Comparison of ENCODE assay signal across 14 cellular contexts in genomic region chr4:83129258-83129657, GRCh38. TPM values are rescaled to one million over a fixed set of nuclear protein-coding genes. Genes with fewer than 3 reads are reported as not detected.
A peak's percentile ranks its signal among the peaks of the same experiment; 100 is the strongest.
DNase-seq lines count a peak whose midpoint lies in the region; ATAC-seq and TF ChIP-seq lines count a peak whose summit lies in the region.
"Had no signal": no experiment of that assay in that cellular context is flagged by ENCODE, and none has a peak within 500 bp of the region (broad histone marks: within the 10 kb centered on the region; RNA-seq: fewer than 3 reads in every experiment).

No MANE protein-coding gene starts in this region.

- no peak overlapping the region for H3K27ac Mint-ChIP-seq in neural progenitor cell
- H3K27ac Mint-ChIP-seq in activated naive CD8-positive, alpha-beta T cell treated with anti-CD3 and anti-CD28 coated beads, Interleukin-2, amount 50 U/mL, for 24 hours: no peak overlapping the region
- H3K27ac Mint-ChIP-seq: CD4-positive, CD25-positive, alpha-beta regulatory T cell had no signal

- peak overlapping the region; percentile 6 for H3K4me3 Mint-ChIP-seq in neural progenitor cell
- no peak overlapping the region for H3K4me3 Mint-ChIP-seq in activated naive CD8-positive, alpha-beta T cell treated with anti-CD3 and anti-CD28 coated beads, Interleukin-2, amount 50 U/mL, for 24 hours
- H3K4me3 Mint-ChIP-seq: CD4-positive, CD25-positive, alpha-beta regulatory T cell had no signal

- DNase-seq in IMR-90 (no peak), epithelial cell of prostate (ENCODE audit: low read depth, low spot score) (no peak), neural progenitor cell (ENCODE audit: low spot score) (no peak), GM13977 (ENCODE audit: low spot score) (no peak), mesenteric fat pad (ENCODE audit: low spot score) (no peak), COLO829 (ENCODE audit: low spot score) (no peak)
- no peak for DNase-seq in activated naive CD8-positive, alpha-beta T cell treated with anti-CD3 and anti-CD28 coated beads, Interleukin-2, amount 50 U/mL, for 24 hours
- DNase-seq: CD4-positive, CD25-positive, alpha-beta regulatory T cell; NCI-H187 treated with DMSO at 0.1 percent for 48 hours; NCI-H2171; NCI-H446 treated with DMSO at 0.1 percent for 48 hours; NCI-H748 treated with DMSO at 0.1 percent for 48 hours had no signal

- no peak overlapping the region for H3K4me2 ChIP-seq in IMR-90 (ENCODE audit: low read depth, low read length)
- H3K4me2 ChIP-seq in neural progenitor cell: no peak overlapping the region

- no CpG with 5 or more reads among the region's 2 CpGs for WGBS in IMR-90 (ENCODE audit: extremely low coverage in 2 of 2, insufficient read length in 1 of 2), 2 experiments

- no peak for TF ChIP-seq CTCF in IMR-90 (conservative IDR thresholded peaks at IDR 0.05; ENCODE audit: low read depth, low read length)
- TF ChIP-seq CTCF in neural progenitor cell (IDR thresholded peaks at IDR 0.05): no peak
- TF ChIP-seq CTCF in GM13977 (IDR thresholded peaks at IDR 0.05; ENCODE audit: extremely low read depth, insufficient read depth, missing control alignments): no peak

- TF ChIP-seq POLR2A in IMR-90 (IDR thresholded peaks at IDR 0.05; ENCODE audit: low read depth, low read length): no peak

- H2AK5ac ChIP-seq in IMR-90 (ENCODE audit: low read depth, low read length): no peak overlapping the region

- no peak overlapping the region; the same call in 1 of the 2 replicates for H4K5ac ChIP-seq in IMR-90 (ENCODE audit: low read depth, low read length)

- POLR2A ChIA-PET in IMR-90 (lab: Charles Lee; ENCODE audit: unreplicated experiment): no interaction called here

- H3K9me3 Mint-ChIP-seq in neural progenitor cell: peaks cover 2% of the 10 kb centered on the region
- peaks cover 5% of the 10 kb centered on the region for H3K9me3 Mint-ChIP-seq in activated naive CD8-positive, alpha-beta T cell treated with anti-CD3 and anti-CD28 coated beads, Interleukin-2, amount 50 U/mL, for 24 hours

- H3K9me3 ChIP-seq in IMR-90 (ENCODE audit: control insufficient read depth, insufficient read depth, low read length) (no peaks in the 10 kb centered on the region), neural progenitor cell (ENCODE audit: low read depth) (no peaks in the 10 kb centered on the region)

- intact Hi-C loops in IMR-90 (cut with micrococcal nuclease): no loop called here

- H3K23ac ChIP-seq in IMR-90 (ENCODE audit: low read depth, low read length): no peak overlapping the region

- H3K9me1 ChIP-seq in IMR-90 (ENCODE audit: insufficient read depth, low read length): peaks cover 2% of the 10 kb centered on the region; the same call in 1 of the 2 replicates

- H3K18ac ChIP-seq in IMR-90 (ENCODE audit: low read depth, low read length): peak overlapping the region; percentile 83

- peak overlapping the region; percentile 46; the same call in 1 of the 3 replicates for H2BK15ac ChIP-seq in IMR-90 (ENCODE audit: low read depth, low read length)

- H4K20me1 ChIP-seq in IMR-90 (ENCODE audit: insufficient read depth, low read length) (no peaks in the 10 kb centered on the region), neural progenitor cell (ENCODE audit: low read depth) (no peaks in the 10 kb centered on the region)

- TF ChIP-seq RAD21 in IMR-90 (IDR thresholded peaks at IDR 0.05; ENCODE audit: low read length): no peak

- H3K36me3 ChIP-seq in ACC112 (ENCODE audit: insufficient read depth, low read length) (no peaks in the 10 kb centered on the region), IMR-90 (ENCODE audit: control insufficient read depth, insufficient read depth, low read length) (no peaks in the 10 kb centered on the region), neural progenitor cell (no peaks in the 10 kb centered on the region)

- H3K9ac ChIP-seq in IMR-90 (ENCODE audit: low read depth, low read length) (no peak overlapping the region), neural progenitor cell (no peak overlapping the region)

- no peak overlapping the region for H3K4me3 ChIP-seq in ACC112 (ENCODE audit: low read depth, low read length)
- no peak overlapping the region for H3K4me3 ChIP-seq in IMR-90 (ENCODE audit: insufficient read depth, low read depth, low read length)
- H3K4me3 ChIP-seq in neural progenitor cell: no peak overlapping the region

- no peaks in the 10 kb centered on the region for H3K27me3 ChIP-seq in ACC112 (ENCODE audit: insufficient read depth, low read length)
- H3K27me3 ChIP-seq in IMR-90 (ENCODE audit: control insufficient read depth, insufficient read depth, low read length): peaks cover 2% of the 10 kb centered on the region; the same call in 1 of the 2 replicates
- no peaks in the 10 kb centered on the region for H3K27me3 ChIP-seq in neural progenitor cell

- no peaks in the 10 kb centered on the region for H3F3A ChIP-seq in neural progenitor cell (ENCODE audit: low read depth)

- no TSS peak for BruUV-seq in IMR-90 (replicated peaks; lab: Mats Ljungman, UMichigan)

- peak overlapping the region; percentile 80; the same call in 1 of the 2 replicates for H2BK20ac ChIP-seq in IMR-90 (ENCODE audit: low read depth, low read length)

- H3K27ac ChIP-seq in ACC112 (ENCODE audit: low read depth, low read length): peak overlapping the region; percentile 10; the same call in 1 of the 2 replicates
- H3K27ac ChIP-seq in IMR-90 (ENCODE audit: insufficient read depth, low read length): no peak overlapping the region
- H3K27ac ChIP-seq in epithelial cell of prostate: peak overlapping the region; percentile 38
- H3K27ac ChIP-seq in neural progenitor cell: no peak overlapping the region

- no peak overlapping the region for H2BK5ac ChIP-seq in IMR-90 (ENCODE audit: low read depth, low read length, poor library complexity, severe bottlenecking)

- dilution Hi-C loops in IMR-90 (cut with HindIII; ENCODE audit: low sequenced_read_pairs, unreplicated experiment): no loop called here

- H3K27me3 Mint-ChIP-seq in neural progenitor cell (ENCODE audit: insufficient read depth, low read depth): peaks cover 3% of the 10 kb centered on the region
- H3K27me3 Mint-ChIP-seq in activated naive CD8-positive, alpha-beta T cell treated with anti-CD3 and anti-CD28 coated beads, Interleukin-2, amount 50 U/mL, for 24 hours: no peaks in the 10 kb centered on the region

- H4K91ac ChIP-seq in IMR-90 (ENCODE audit: insufficient read depth, low read depth, low read length): no peak overlapping the region

- H2BK120ac ChIP-seq in IMR-90 (ENCODE audit: low read depth, low read length): peak overlapping the region; percentile 36; the same call in 1 of the 2 replicates

- H3K79me2 ChIP-seq in ACC112 (ENCODE audit: control insufficient read depth, insufficient read depth, low read length, unreplicated experiment) (no peaks in the 10 kb centered on the region), neural progenitor cell (ENCODE audit: low read depth) (no peaks in the 10 kb centered on the region)

- H2AK9ac ChIP-seq in IMR-90 (replicated peaks; ENCODE audit: low read depth, low read length, poor library complexity): no peak overlapping the region

- H3K4ac ChIP-seq in IMR-90 (ENCODE audit: low read depth, low read length): no peak overlapping the region

- H3K36me3 Mint-ChIP-seq in neural progenitor cell: no peaks in the 10 kb centered on the region
- H3K36me3 Mint-ChIP-seq in activated naive CD8-positive, alpha-beta T cell treated with anti-CD3 and anti-CD28 coated beads, Interleukin-2, amount 50 U/mL, for 24 hours (ENCODE audit: low read depth): no peaks in the 10 kb centered on the region
- H3K36me3 Mint-ChIP-seq: CD4-positive, CD25-positive, alpha-beta regulatory T cell had no signal

- H2AFZ ChIP-seq in ACC112 (ENCODE audit: low read length, unreplicated experiment) (no peak overlapping the region), IMR-90 (replicated peaks; ENCODE audit: low read length, poor library complexity) (no peak overlapping the region), neural progenitor cell (replicated peaks) (no peak overlapping the region)

- H3K14ac ChIP-seq in IMR-90 (replicated peaks; ENCODE audit: low read depth, low read length): no peak overlapping the region

- H3K4me1 ChIP-seq in ACC112 (ENCODE audit: control insufficient read depth, insufficient read depth, low read length, unreplicated experiment): peaks cover 6% of the 10 kb centered on the region
- H3K4me1 ChIP-seq in IMR-90 (ENCODE audit: control insufficient read depth, insufficient read depth, low read length): peaks cover 2% of the 10 kb centered on the region
- no peaks in the 10 kb centered on the region for H3K4me1 ChIP-seq in neural progenitor cell

- H3K4me1 Mint-ChIP-seq in neural progenitor cell: no peaks in the 10 kb centered on the region
- peaks cover 30% of the 10 kb centered on the region for H3K4me1 Mint-ChIP-seq in activated naive CD8-positive, alpha-beta T cell treated with anti-CD3 and anti-CD28 coated beads, Interleukin-2, amount 50 U/mL, for 24 hours

- in situ Hi-C loops in IMR-90 (cut with MboI; ENCODE audit: low sequenced_read_pairs) (no loop called here), GM13977 (cut with MboI; ENCODE audit: low pct_unique_long_range_greater_than_20kb, low sequenced_read_pairs, unreplicated experiment) (no loop called here)

- no peak overlapping the region for H3K56ac ChIP-seq in IMR-90 (ENCODE audit: extremely low read depth, insufficient read depth, low read length)

- no peaks in the 10 kb centered on the region for H3K79me1 ChIP-seq in IMR-90 (ENCODE audit: low read depth in 1 of 2, low read length in 2 of 2)

- CTCF ChIA-PET in IMR-90 (lab: Yijun Ruan, JAX): no interaction called here

- no peak overlapping the region for H4K8ac ChIP-seq in IMR-90 (ENCODE audit: low read depth in 2 of 2, low read length in 2 of 2)

- ATAC-seq in IMR-90 (ENCODE audit: low read depth): no peak
- ATAC-seq in activated naive CD8-positive, alpha-beta T cell treated with anti-CD3 and anti-CD28 coated beads, Interleukin-2, amount 50 U/mL, for 24 hours: no peak

TF ChIP-seq in IMR-90, 13 proteins besides CTCF, POLR2A, EP300 and RAD21 (continues in another document):
- TF ChIP-seq FOS (IDR thresholded peaks at IDR 0.05; ENCODE audit: low read depth, low read length): no peak
- TF ChIP-seq RFX5 (IDR thresholded peaks at IDR 0.05; ENCODE audit: low read depth, low read length): no peak
- TF ChIP-seq SMC3 (IDR thresholded peaks at IDR 0.05; ENCODE audit: low read depth, low read length): no peak
- TF ChIP-seq RCOR1 (IDR thresholded peaks at IDR 0.05; ENCODE audit: insufficient replicate concordance, low read length): no peak
- TF ChIP-seq CHD1 (IDR thresholded peaks at IDR 0.05; ENCODE audit: low read depth, low read length): no peak
- no peak for TF ChIP-seq MAZ (IDR thresholded peaks at IDR 0.05; ENCODE audit: borderline replicate concordance, low read depth, low read length)

RNA-seq across cellular contexts. Expression of gene PLAC8, which starts 14.7 kb away (rescaled TPM):
- total RNA-seq in IMR-90 (2012; rRNA removed): not detected in 2 replicates
- not detected in 2 replicates for polyA plus RNA-seq in IMR-90 (2012; rRNA removed)
- polyA plus RNA-seq in IMR-90 (2012; cell fraction: cytosol; rRNA removed): 0.31 TPM in 1 of 2 replicates, not detected in the other
- polyA plus RNA-seq in IMR-90 (2012; cell fraction: nucleus; rRNA removed; ENCODE audit: low replicate concordance): 0.11 TPM in 1 of 2 replicates, not detected in the other
- total RNA-seq in neural progenitor cell (ENCODE audit: low replicate concordance): 0.15 TPM in 1 of 2 replicates, not detected in the other
- 9.5 TPM for total RNA-seq in mesenteric fat pad
- total RNA-seq: SK-MEL-5 had no signal

Comparison
In these comparisons a context has a peak if more than half of its experiments do, and no peak if none do; other contexts are left out.
1. H3K27ac ChIP-seq: peak in ACC112 (single experiment) and epithelial cell of prostate (single experiment); none in IMR-90 (single experiment) and neural progenitor cell (single experiment).